ENCODE assay signal across 9 cellular contexts in genomic region chr20:46101957-46102356, GRCh38. TPM values are rescaled to one million over a fixed set of nuclear protein-coding genes. Genes with fewer than 3 reads are reported as not detected.
"Had no signal": no experiment of that assay in that cellular context is flagged by ENCODE, and none has a peak within 500 bp of the region (broad histone marks: within the 10 kb centered on the region; RNA-seq: fewer than 3 reads in every experiment).

No MANE protein-coding gene starts in this region.

- H3K4me3 ChIP-seq: K562 had no signal

- H3K27ac ChIP-seq: HL-60, KMS-11 had no signal

- FAIRE-seq: K562 had no signal

- ATAC-seq: K562 had no signal

- H3K4me2 ChIP-seq: KMS-11 had no signal

- H3K9ac ChIP-seq: KMS-11 had no signal

- DNase-seq: IMR-90, Karpas-422, KBM-7, KG1 had no signal

RNA-seq across cellular contexts. Expression of gene CD40, which starts 16.2 kb away (rescaled TPM):
- total RNA-seq: HT-29, HT1080 had no signal
